ENCODE assay signal across 1 cellular context in genomic region chr19:40348125-40348913, GRCh38.
TF ChIP-seq lines count a peak whose summit lies in the region.

C19orf47 (minus strand) TSS chr19:40348397; CDS start chr19:40341857, 6,540 bp downstream.
PLD3 (plus strand) TSS chr19:40348695; CDS start chr19:40366484, 17,789 bp downstream.

TF ChIP-seq in K562, 482 proteins besides CTCF, POLR2A, EP300 and RAD21 (continued from another document and continues in another):
- TF ChIP-seq SFPQ (IDR thresholded peaks at IDR 0.05; ENCODE audit: low read depth, low read length) (no peak), E4F1 (CRISPR knock-in tag; IDR thresholded peaks at IDR 0.05; ENCODE audit: borderline replicate concordance) (no peak), CHD1 (IDR thresholded peaks at IDR 0.05; ENCODE audit: low read length) (no peak), FOSL1 (tag; conservative IDR thresholded peaks at IDR 0.05) (no peak), TAF15 (IDR thresholded peaks at IDR 0.05; ENCODE audit: low read depth, low read length) (no peak), PATZ1 (CRISPR knock-in tag; IDR thresholded peaks at IDR 0.05; ENCODE audit: borderline replicate concordance) (no peak), ZNF830 (CRISPR knock-in tag; IDR thresholded peaks at IDR 0.05) (no peak), GTF2A2 (tag; IDR thresholded peaks at IDR 0.05) (no peak), POLR2H (tag; IDR thresholded peaks at IDR 0.05; ENCODE audit: low read depth) (peak; percentile 71), PRMT5 (CRISPR knock-in tag; IDR thresholded peaks at IDR 0.05) (no peak), NFXL1 (CRISPR knock-in tag; IDR thresholded peaks at IDR 0.05) (no peak), MXI1 (IDR thresholded peaks at IDR 0.05; ENCODE audit: low read depth, low read length) (no peak), SMAD2 (IDR thresholded peaks at IDR 0.05; ENCODE audit: low read depth, low read length) (no peak), LEF1 (IDR thresholded peaks at IDR 0.05) (peak; percentile 72; the same call in 1 of the 2 replicates), KDM5B (IDR thresholded peaks at IDR 0.05; ENCODE audit: insufficient replicate concordance, low read depth, low read length) (peak; percentile 90), USF2 (CRISPR knock-in tag; IDR thresholded peaks at IDR 0.05) (peak; percentile 100), NR4A1 (CRISPR knock-in tag; IDR thresholded peaks at IDR 0.05) (no peak), NR4A1 (tag; IDR thresholded peaks at IDR 0.05) (no peak), ZKSCAN3 (CRISPR knock-in tag; IDR thresholded peaks at IDR 0.05) (no peak), ZBTB26 (CRISPR knock-in tag; IDR thresholded peaks at IDR 0.05) (no peak), CTBP1 (IDR thresholded peaks at IDR 0.05; ENCODE audit: borderline replicate concordance) (peak; percentile 55; the same call in 1 of the 2 replicates), BRD9 (IDR thresholded peaks at IDR 0.05; ENCODE audit: low read depth, partially characterized antibody) (no peak), ZSCAN29 (IDR thresholded peaks at IDR 0.05) (no peak), BRCA1 (IDR thresholded peaks at IDR 0.05) (no peak), BRCA1 (CRISPR knock-in tag; IDR thresholded peaks at IDR 0.05) (no peak), CBFA2T2 (conservative IDR thresholded peaks at IDR 0.05) (peak; percentile 100), MNT (conservative IDR thresholded peaks at IDR 0.05) (peak; percentile 87 to 91), BCLAF1 (IDR thresholded peaks at IDR 0.05; ENCODE audit: borderline replicate concordance in 1 of 2, control insufficient read depth in 1 of 2, low read depth in 2 of 2, low read length in 1 of 2) (no peak), HNRNPH1 (optimal IDR thresholded peaks at IDR 0.05; ENCODE audit: low read depth, low read length) (no peak), GTF3C2 (IDR thresholded peaks at IDR 0.05; ENCODE audit: borderline replicate concordance, extremely low read depth, insufficient read length) (no peak), ZNF143 (CRISPR knock-in tag; IDR thresholded peaks at IDR 0.05) (no peak), CBX5 (IDR thresholded peaks at IDR 0.05; ENCODE audit: borderline replicate concordance, low read depth) (no peak), RBM14 (IDR thresholded peaks at IDR 0.05; ENCODE audit: borderline replicate concordance, insufficient read depth, low read depth, low read length) (no peak), SOX6 (IDR thresholded peaks at IDR 0.05) (no peak; the same call in 1 of the 2 replicates), RNF219 (CRISPR knock-in tag; IDR thresholded peaks at IDR 0.05) (no peak), THRB (CRISPR knock-in tag; conservative IDR thresholded peaks at IDR 0.05) (no peak), SMARCE1 (IDR thresholded peaks at IDR 0.05) (no peak), HDAC3 (IDR thresholded peaks at IDR 0.05; ENCODE audit: borderline replicate concordance, partially characterized antibody) (no peak), NCOA2 (IDR thresholded peaks at IDR 0.05; ENCODE audit: partially characterized antibody in 2 of 2) (no peak), MXD1 (CRISPR knock-in tag; IDR thresholded peaks at IDR 0.05; ENCODE audit: borderline replicate concordance, poor library complexity, severe bottlenecking) (no peak)
